1 cellular context compared by ENCODE assay signal in genomic region chr1:14808768-14809167, GRCh38.
A peak's percentile ranks its signal among the peaks of the same experiment; 100 is the strongest.
TF ChIP-seq lines count a peak whose summit lies in the region.

No MANE protein-coding gene starts in this region.

TF ChIP-seq in K562, 482 proteins besides CTCF, POLR2A, EP300 and RAD21 (continued from another document):
- TF ChIP-seq SAFB2 (IDR thresholded peaks at IDR 0.05; ENCODE audit: borderline replicate concordance, low read depth, low read length, severe bottlenecking) (no peak), POLR3G (IDR thresholded peaks at IDR 0.05; ENCODE audit: extremely low read depth, insufficient read length, insufficient replicate concordance) (no peak), SMAD1 (IDR thresholded peaks at IDR 0.05; ENCODE audit: low read depth, low read length, partially characterized antibody) (no peak), L3MBTL2 (IDR thresholded peaks at IDR 0.05) (no peak), SETDB1 (IDR thresholded peaks at IDR 0.05; ENCODE audit: low read length) (no peak), ARID1B (IDR thresholded peaks at IDR 0.05) (no peak), CBX3 (IDR thresholded peaks at IDR 0.05; ENCODE audit: borderline replicate concordance in 1 of 2, low read length in 2 of 2) (peak in 1 of 2 experiments; percentile 65; a peak in 1 of 3 replicates), ARNT (IDR thresholded peaks at IDR 0.05) (no peak), ZNF449 (CRISPR knock-in tag; IDR thresholded peaks at IDR 0.05) (no peak), DIDO1 (tag; IDR thresholded peaks at IDR 0.05; ENCODE audit: low read depth) (no peak), ATF4 (CRISPR knock-in tag; IDR thresholded peaks at IDR 0.05) (no peak), FOXK2 (conservative IDR thresholded peaks at IDR 0.05 in 1 of 2, IDR thresholded peaks at IDR 0.05 in 1 of 2; ENCODE audit: low read depth in 2 of 2) (no peak), ZNF280A (IDR thresholded peaks at IDR 0.05; ENCODE audit: low read depth, partially characterized antibody) (no peak), HOXB6 (CRISPR knock-in tag; IDR thresholded peaks at IDR 0.05; ENCODE audit: borderline replicate concordance) (no peak), ZFX (CRISPR knock-in tag; IDR thresholded peaks at IDR 0.05) (no peak), HSF4 (CRISPR knock-in tag; IDR thresholded peaks at IDR 0.05; ENCODE audit: borderline replicate concordance) (no peak), NFIC (IDR thresholded peaks at IDR 0.05) (no peak), ERF (CRISPR knock-in tag; IDR thresholded peaks at IDR 0.05) (no peak), ZNF41 (CRISPR knock-in tag; conservative IDR thresholded peaks at IDR 0.05) (no peak), HES1 (IDR thresholded peaks at IDR 0.05; ENCODE audit: low read depth) (no peak), FOXA3 (CRISPR knock-in tag; conservative IDR thresholded peaks at IDR 0.05 in 1 of 2, IDR thresholded peaks at IDR 0.05 in 1 of 2) (no peak), FUS (optimal IDR thresholded peaks at IDR 0.05; ENCODE audit: low read depth, low read length) (no peak), ZNF584 (CRISPR knock-in tag; IDR thresholded peaks at IDR 0.05; ENCODE audit: low read depth) (no peak), SMARCA5 (IDR thresholded peaks at IDR 0.05) (peak; percentile 70; the same call in 1 of the 2 replicates), ZNF583 (CRISPR knock-in tag; IDR thresholded peaks at IDR 0.05) (no peak), RCOR1 (IDR thresholded peaks at IDR 0.05; ENCODE audit: borderline replicate concordance in 1 of 2, low read depth in 2 of 2, low read length in 2 of 2) (peak in 1 of 2 experiments; percentile 72; a peak in 1 of 4 replicates), ZC3H4 (CRISPR knock-in tag; IDR thresholded peaks at IDR 0.05; ENCODE audit: borderline replicate concordance) (no peak), NONO (IDR thresholded peaks at IDR 0.05; ENCODE audit: low read depth in 2 of 2, low read length in 1 of 2) (no peak), ZNF507 (tag; conservative IDR thresholded peaks at IDR 0.05) (no peak), GATAD2A (IDR thresholded peaks at IDR 0.05) (no peak), ARHGAP35 (IDR thresholded peaks at IDR 0.05; ENCODE audit: partially characterized antibody) (no peak), ARID3A (IDR thresholded peaks at IDR 0.05; ENCODE audit: borderline replicate concordance, low read depth, low read length) (no peak), HLTF (IDR thresholded peaks at IDR 0.05) (peak; percentile 84; the same call in 1 of the 2 replicates), CBX2 (IDR thresholded peaks at IDR 0.05; ENCODE audit: insufficient read depth, low read length, poor library complexity, severe bottlenecking) (no peak), MEF2D (tag; conservative IDR thresholded peaks at IDR 0.05; ENCODE audit: low read depth) (no peak), NRF1 (conservative IDR thresholded peaks at IDR 0.05 in 1 of 2, IDR thresholded peaks at IDR 0.05 in 1 of 2) (no peak), NUFIP1 (IDR thresholded peaks at IDR 0.05; ENCODE audit: partially characterized antibody) (no peak), HDAC2 (IDR thresholded peaks at IDR 0.05) (peak; percentile 53; the same call in 1 of the 2 replicates), PTBP1 (IDR thresholded peaks at IDR 0.05; ENCODE audit: low read depth, low read length) (0 out of 2 replicates have a peak, but pooled peaks have one; percentile 56), STAT6 (CRISPR knock-in tag; IDR thresholded peaks at IDR 0.05) (no peak), ZFP36 (IDR thresholded peaks at IDR 0.05; ENCODE audit: low read depth, low read length, partially characterized antibody) (no peak), ZNF143 (CRISPR knock-in tag; IDR thresholded peaks at IDR 0.05) (no peak), TAF1 (IDR thresholded peaks at IDR 0.05; ENCODE audit: control insufficient read depth, extremely low read depth, insufficient read depth, low read length, severe bottlenecking) (no peak), GTF2A2 (tag; IDR thresholded peaks at IDR 0.05) (no peak), ADNP (tag; IDR thresholded peaks at IDR 0.05) (no peak), NR4A1 (CRISPR knock-in tag; IDR thresholded peaks at IDR 0.05) (no peak), NR4A1 (tag; IDR thresholded peaks at IDR 0.05) (no peak), HMG20B (CRISPR knock-in tag; IDR thresholded peaks at IDR 0.05) (no peak), ZNF274 (IDR thresholded peaks at IDR 0.05; ENCODE audit: borderline replicate concordance, low read depth, low read length) (no peak), KDM1A (IDR thresholded peaks at IDR 0.05) (peak; percentile 29 to 45; a peak in 1 of 4 replicates)
